Comparison of ENCODE assay signal across 11 cellular contexts in genomic region chr9:81113408-81114124, GRCh38.
A peak's percentile ranks its signal among the peaks of the same experiment; 100 is the strongest.
DNase-seq lines count a peak whose midpoint lies in the region; ATAC-seq, FAIRE-seq and TF ChIP-seq lines count a peak whose summit lies in the region.
"Had no signal": no experiment of that assay in that cellular context is flagged by ENCODE, and none has a peak within 500 bp of the region (broad histone marks: within the 10 kb centered on the region; RNA-seq: fewer than 3 reads in every experiment).

No MANE protein-coding gene starts in this region.

- ATAC-seq in activated naive CD8-positive, alpha-beta T cell treated with anti-CD3 and anti-CD28 coated beads, Interleukin-2, amount 50 U/mL, for 24 hours, result no peak
- no peak for ATAC-seq in activated naive CD4-positive, alpha-beta T cell treated with anti-CD3 and anti-CD28 coated beads, Interleukin-2, amount 50 U/mL, for 72 hours

- peak overlapping the region in 9 of 11 experiments; percentile 34 to 69 (median 60); a peak in 18 of 22 replicates for H3K9ac ChIP-seq in BLaER1 treated with 17β-estradiol and CSF1 and Interleukin-3, amounts not matched to agents 10 nM and 100 nM

- H3K4me1 Mint-ChIP-seq in activated naive CD8-positive, alpha-beta T cell treated with anti-CD3 and anti-CD28 coated beads, Interleukin-2, amount 50 U/mL, for 24 hours, result peaks cover 14% of the 10 kb centered on the region

- peak overlapping the region; percentile 3 to 47 (median 27); a peak in 15 of 20 replicates for H3K4me3 ChIP-seq in BLaER1 treated with 17β-estradiol and CSF1 and Interleukin-3, amounts not matched to agents 10 nM and 100 nM

- H3K4me3 Mint-ChIP-seq in activated naive CD8-positive, alpha-beta T cell treated with anti-CD3 and anti-CD28 coated beads, Interleukin-2, amount 50 U/mL, for 24 hours, result peak overlapping the region; percentile 48
- H3K4me3 Mint-ChIP-seq: nephron progenitor cell had no signal

- H3K4me1 ChIP-seq in BLaER1 treated with 17β-estradiol and CSF1 and Interleukin-3, amounts not matched to agents 10 nM and 100 nM, result peaks cover 33 to 79% (median 67%) of the 10 kb centered on the region in 10 experiments
- H3K4me1 ChIP-seq: Caco-2 had no signal

- H3K4me2 ChIP-seq in BLaER1 treated with 17β-estradiol and CSF1 and Interleukin-3, amounts not matched to agents 10 nM and 100 nM, result peak overlapping the region; percentile 77 to 96 (median 89)

- peak; percentile 38 for FAIRE-seq in H54 (lab: Jason Lieb, UNC)
- FAIRE-seq: endothelial cell of umbilical vein had no signal

- peaks cover 6% of the 10 kb centered on the region for H3K27me3 Mint-ChIP-seq in activated naive CD8-positive, alpha-beta T cell treated with anti-CD3 and anti-CD28 coated beads, Interleukin-2, amount 50 U/mL, for 24 hours

- TF ChIP-seq POLR2A in H54 (IDR thresholded peaks at IDR 0.05; ENCODE audit: low read depth, low read length), result no peak

- peaks cover 0 to 74% (median 0%) of the 10 kb centered on the region in 11 experiments; a peak in 7 of 22 replicates for H3K27me3 ChIP-seq in BLaER1 treated with 17β-estradiol and CSF1 and Interleukin-3, amounts not matched to agents 10 nM and 100 nM

- DNase-seq in H54 (ENCODE audit: insufficient read length, low spot score) (no peak), NCI-H187 (lab: John Stamatoyannopoulos, UW) (peak; percentile 25 to 43), NCI-H2029 treated with DMSO at 0.1 percent for 48 hours (lab: John Stamatoyannopoulos, UW) (no peak), RPMI8226 (no peak)
- DNase-seq in activated naive CD8-positive, alpha-beta T cell treated with anti-CD3 and anti-CD28 coated beads, Interleukin-2, amount 50 U/mL, for 24 hours, result no peak
- no peak for DNase-seq in stimulated activated CD8-positive, alpha-beta memory T cell treated with anti-CD3 and anti-CD28 coated beads, Interleukin-4, amount 100 ng/mL, for 48 hours
- DNase-seq in activated naive CD4-positive, alpha-beta T cell treated with anti-CD3 and anti-CD28 coated beads, Interleukin-2, amount 50 U/mL, for 72 hours (ENCODE audit: low spot score in 2 of 2), result no peak
- DNase-seq: Caco-2, nephron progenitor cell had no signal

- no peak overlapping the region for H3K27ac Mint-ChIP-seq in activated naive CD8-positive, alpha-beta T cell treated with anti-CD3 and anti-CD28 coated beads, Interleukin-2, amount 50 U/mL, for 24 hours
- H3K27ac Mint-ChIP-seq in activated naive CD4-positive, alpha-beta T cell treated with anti-CD3 and anti-CD28 coated beads, Interleukin-2, amount 50 U/mL, for 72 hours, result peak overlapping the region in 1 of 2 donors; percentile 13

- H3K27ac ChIP-seq in BLaER1 treated with 17β-estradiol and CSF1 and Interleukin-3, amounts not matched to agents 10 nM and 100 nM, result peak overlapping the region in 10 of 11 experiments; percentile 37 to 87 (median 76); a peak in 19 of 22 replicates

- H3K9me3 Mint-ChIP-seq in activated naive CD8-positive, alpha-beta T cell treated with anti-CD3 and anti-CD28 coated beads, Interleukin-2, amount 50 U/mL, for 24 hours, result no peaks in the 10 kb centered on the region
- peaks cover 0 to 12% of the 10 kb centered on the region in 2 donors for H3K9me3 Mint-ChIP-seq in activated naive CD4-positive, alpha-beta T cell treated with anti-CD3 and anti-CD28 coated beads, Interleukin-2, amount 50 U/mL, for 72 hours
- H3K9me3 Mint-ChIP-seq: nephron progenitor cell had no signal

- H4K20me1 ChIP-seq in BLaER1 treated with 17β-estradiol and CSF1 and Interleukin-3, amounts not matched to agents 10 nM and 100 nM, result peaks cover 0 to 8% (median 0%) of the 10 kb centered on the region in 11 experiments; a peak in 2 of 22 replicates

- H3K36me3 Mint-ChIP-seq in activated naive CD8-positive, alpha-beta T cell treated with anti-CD3 and anti-CD28 coated beads, Interleukin-2, amount 50 U/mL, for 24 hours (ENCODE audit: low read depth), result no peaks in the 10 kb centered on the region
- peaks cover 0 to 4% of the 10 kb centered on the region in 2 donors for H3K36me3 Mint-ChIP-seq in activated naive CD4-positive, alpha-beta T cell treated with anti-CD3 and anti-CD28 coated beads, Interleukin-2, amount 50 U/mL, for 72 hours

- H3K36me3 ChIP-seq in BLaER1 treated with 17β-estradiol and CSF1 and Interleukin-3, amounts not matched to agents 10 nM and 100 nM, result no peaks in the 10 kb centered on the region

- peaks cover 0 to 28% (median 13%) of the 10 kb centered on the region in 11 experiments; a peak in 9 of 22 replicates for H3K9me3 ChIP-seq in BLaER1 treated with 17β-estradiol and CSF1 and Interleukin-3, amounts not matched to agents 10 nM and 100 nM (replicated peaks in 1 of 11)
- H3K9me3 ChIP-seq: Caco-2 had no signal

Comparison
In these comparisons a context has a peak if more than half of its experiments do, and no peak if none do; other contexts are left out.
1. DNase-seq: peak in NCI-H187 (2 of 2); none in H54 (single experiment), activated naive CD8-positive, alpha-beta T cell treated with anti-CD3 and anti-CD28 coated beads, Interleukin-2, amount 50 U/mL, for 24 hours (single experiment), NCI-H2029 treated with DMSO at 0.1 percent for 48 hours (single experiment), stimulated activated CD8-positive, alpha-beta memory T cell treated with anti-CD3 and anti-CD28 coated beads, Interleukin-4, amount 100 ng/mL, for 48 hours (single experiment), RPMI8226 (single experiment) and activated naive CD4-positive, alpha-beta T cell treated with anti-CD3 and anti-CD28 coated beads, Interleukin-2, amount 50 U/mL, for 72 hours (0 of 2).